In genomic region chr12:130944878-130945277, GRCh38 we compare ENCODE assay signal across 8 cellular contexts.
"Had no signal": no experiment of that assay in that cellular context is flagged by ENCODE, and none has a peak within 500 bp of the region (broad histone marks: within the 10 kb centered on the region; RNA-seq: fewer than 3 reads in every experiment).

No MANE protein-coding gene starts in this region.

- FAIRE-seq: G401.6, GM12878, GM12891, GM12892, GM18507, GM19239 had no signal

- H3K4me3 ChIP-seq: GM12878 had no signal

- ATAC-seq: GM12878 had no signal

- DNase-seq: GDM1, GF-D8 had no signal
